In genomic region chr3:111595239-111595638, GRCh38 we compare ENCODE assay signal across 10 cellular contexts. TPM values are rescaled to one million over a fixed set of nuclear protein-coding genes. Genes with fewer than 3 reads are reported as not detected.
A peak's percentile ranks its signal among the peaks of the same experiment; 100 is the strongest.
DNase-seq lines count a peak whose midpoint lies in the region; ATAC-seq and TF ChIP-seq lines count a peak whose summit lies in the region.
"Had no signal": no experiment of that assay in that cellular context is flagged by ENCODE, and none has a peak within 500 bp of the region (broad histone marks: within the 10 kb centered on the region; RNA-seq: fewer than 3 reads in every experiment).

A gene with protein sequence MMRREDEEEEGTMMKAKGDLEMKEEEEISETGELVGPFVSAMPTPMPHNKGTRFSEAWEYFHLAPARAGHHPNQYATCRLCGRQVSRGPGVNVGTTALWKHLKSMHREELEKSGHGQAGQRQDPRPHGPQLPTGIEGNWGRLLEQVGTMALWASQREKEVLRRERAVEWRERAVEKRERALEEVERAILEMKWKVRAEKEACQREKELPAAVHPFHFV (minus strand): TSS chr3:111595346. CDS start chr3:111594201, 1,145 bp downstream.

- peaks cover 26% of the 10 kb centered on the region for H3K79me2 ChIP-seq in HCT116 (ENCODE audit: insufficient read depth, low read length)

- peaks cover 24 to 58% of the 10 kb centered on the region in 2 experiments for H3K4me1 ChIP-seq in HCT116 (ENCODE audit: control insufficient read depth in 1 of 2, insufficient read depth in 2 of 2, low read length in 2 of 2)
- H3K4me1 ChIP-seq: vagina had no signal

- no peak for TF ChIP-seq RAD21 in HCT116 (IDR thresholded peaks at IDR 0.05; ENCODE audit: low read depth)

- no peaks in the 10 kb centered on the region for H3K9me3 ChIP-seq in HCT116 (ENCODE audit: control insufficient read depth in 1 of 2, insufficient read depth in 1 of 2, low read depth in 1 of 2, low read length in 2 of 2)
- H3K9me3 ChIP-seq: vagina had no signal

- DNase-seq in HCT116 (ENCODE audit: low read depth, low spot score) (no peak), SW480 (ENCODE audit: low spot score) (no peak), glomerular visceral epithelial cell (ENCODE audit: extremely low spot score) (no peak), NCI-H226 (no peak), left colon (no peak)
- no peak for DNase-seq in natural killer cell treated with Interleukin-12 subunit alpha and Interleukin-12 subunit beta and Interleukin-15 and Interleukin-18, amount 100 ng/mL, for 72 hours (ENCODE audit: low spot score)
- DNase-seq: NCI-H1092 had no signal

- no TSS peak for BruUV-seq in HCT116 (replicated peaks; lab: Mats Ljungman, UMichigan)

- H3K27ac ChIP-seq in HCT116 (ENCODE audit: low read depth, low read length): peak within 1 kb of the TSS; percentile 60
- H3K27ac ChIP-seq: vagina had no signal

- no peaks in the 10 kb centered on the region for H3K27me3 ChIP-seq in HCT116 (ENCODE audit: insufficient read depth, low read length)
- H3K27me3 ChIP-seq: vagina had no signal

- no peaks in the 10 kb centered on the region for H3K36me3 ChIP-seq in HCT116 (ENCODE audit: control insufficient read depth in 1 of 2, insufficient read depth in 2 of 2, low read length in 2 of 2)
- H3K36me3 ChIP-seq: vagina had no signal

- intact Hi-C loops in HCT116 (cut with micrococcal nuclease) (loop anchor here (10.0 kb wide), 1 partner anchor 280 kb away; no protein-coding TSS in a partner anchor), left colon (cut with DNase I, micrococcal nuclease) (no loop called here)
- intact Hi-C loops in T-helper 2 cell treated with Interferon-gamma antibody and Interleukin-4, amounts not matched to agents 100 ng/mL and 5 ng/mL, for 36 hours (cut with micrococcal nuclease): no loop called here

- peaks cover 29 to 61% of the 10 kb centered on the region in 2 donors for H3K4me1 Mint-ChIP-seq in natural killer cell treated with Interleukin-12 subunit alpha and Interleukin-12 subunit beta and Interleukin-15 and Interleukin-18, amount 100 ng/mL, for 72 hours (ENCODE audit: low read depth in 2 of 2)

- TF ChIP-seq CTCF in HCT116 (IDR thresholded peaks at IDR 0.05 in 2 of 3, conservative IDR thresholded peaks at IDR 0.05 in 1 of 3; ENCODE audit: borderline replicate concordance in 1 of 3, insufficient read depth in 1 of 3, low read depth in 2 of 3, low read length in 2 of 3): no peak

- peak within 1 kb of the TSS; percentile 2 to 44 for H3K4me3 ChIP-seq in HCT116 (replicated peaks in 1 of 2; ENCODE audit: low read depth in 1 of 2, low read length in 2 of 2)

- H3K9me3 Mint-ChIP-seq in natural killer cell treated with Interleukin-12 subunit alpha and Interleukin-12 subunit beta and Interleukin-15 and Interleukin-18, amount 100 ng/mL, for 72 hours: no peaks in the 10 kb centered on the region

- H4K20me1 ChIP-seq in HCT116 (ENCODE audit: insufficient read depth): no peaks in the 10 kb centered on the region

- CTCF ChIA-PET in HCT116 (lab: Charles Lee): no interaction called here

- H3K4me2 ChIP-seq in HCT116 (ENCODE audit: low read length): peak within 1 kb of the TSS; percentile 67

- TF ChIP-seq POLR2A in HCT116 (IDR thresholded peaks at IDR 0.05; ENCODE audit: borderline replicate concordance, extremely low read depth, insufficient read depth, insufficient read length): no peak

- H3K4me3 Mint-ChIP-seq in natural killer cell treated with Interleukin-12 subunit alpha and Interleukin-12 subunit beta and Interleukin-15 and Interleukin-18, amount 100 ng/mL, for 72 hours: peak within 1 kb of the TSS; percentile 82

- RAD21 ChIA-PET in HCT116 (lab: Charles Lee; ENCODE audit: low non-redundant PET in 1 of 2, low total read pairs in 2 of 2, uncharacterized antibody in 2 of 2, unreplicated experiment in 2 of 2): no interaction called here

- peak within 1 kb of the TSS; percentile 25 for H2AFZ ChIP-seq in HCT116 (ENCODE audit: low read depth, low read length, poor library complexity, severe bottlenecking)

- H3K36me3 Mint-ChIP-seq in natural killer cell treated with Interleukin-12 subunit alpha and Interleukin-12 subunit beta and Interleukin-15 and Interleukin-18, amount 100 ng/mL, for 72 hours: peaks cover 47% of the 10 kb centered on the region

- POLR2A ChIA-PET in HCT116 (lab: Charles Lee): no interaction called here

- ATAC-seq in GM18867 (IDR thresholded peaks at IDR 0.05; ENCODE audit: unreplicated experiment): peak; percentile 62
- ATAC-seq in HCT116: peak; percentile 70
- peak in 1 of 2 donors; percentile 54 for ATAC-seq in natural killer cell treated with Interleukin-12 subunit alpha and Interleukin-12 subunit beta and Interleukin-15 and Interleukin-18, amount 100 ng/mL, for 72 hours
- no peak for ATAC-seq in left colon

- no peaks in the 10 kb centered on the region for H3K27me3 Mint-ChIP-seq in natural killer cell treated with Interleukin-12 subunit alpha and Interleukin-12 subunit beta and Interleukin-15 and Interleukin-18, amount 100 ng/mL, for 72 hours

- H3K9ac ChIP-seq in HCT116 (ENCODE audit: low read length): peak within 1 kb of the TSS; percentile 52

- H3K27ac Mint-ChIP-seq in natural killer cell treated with Interleukin-12 subunit alpha and Interleukin-12 subunit beta and Interleukin-15 and Interleukin-18, amount 100 ng/mL, for 72 hours: peak within 1 kb of the TSS; percentile 82 to 88

- no peaks in the 10 kb centered on the region for H3K9me2 ChIP-seq in HCT116 (ENCODE audit: insufficient read depth)

TF ChIP-seq in HCT116, 20 proteins besides CTCF, POLR2A, EP300 and RAD21:
- peak; percentile 11 for TF ChIP-seq TCF7L2 (IDR thresholded peaks at IDR 0.05; ENCODE audit: borderline replicate concordance, extremely low read depth, insufficient read depth, insufficient read length)
- TF ChIP-seq SP1 (IDR thresholded peaks at IDR 0.05; ENCODE audit: low read depth): no peak
- TF ChIP-seq, protein P1, sequence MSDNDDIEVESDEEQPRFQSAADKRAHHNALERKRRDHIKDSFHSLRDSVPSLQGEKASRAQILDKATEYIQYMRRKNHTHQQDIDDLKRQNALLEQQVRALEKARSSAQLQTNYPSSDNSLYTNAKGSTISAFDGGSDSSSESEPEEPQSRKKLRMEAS (IDR thresholded peaks at IDR 0.05): no peak

RNA-seq across cellular contexts. Expression of the gene that starts here (rescaled TPM):
- total RNA-seq in HCT116 (2021; ENCODE audit: unreplicated experiment) (16.1 TPM), left colon (not detected)
- polyA plus RNA-seq in HCT116 (2012): 3.9 and 5.6 TPM in 2 replicates
- total RNA-seq in T-helper 2 cell treated with Interferon-gamma antibody and Interleukin-4, amounts not matched to agents 100 ng/mL and 5 ng/mL, for 36 hours: 13.1 and 14.2 TPM in 2 replicates
- total RNA-seq in natural killer cell treated with Interleukin-12 subunit alpha and Interleukin-12 subunit beta and Interleukin-15 and Interleukin-18, amount 100 ng/mL, for 72 hours: 10 to 100 TPM in 1 of 2 donors, 1 to 10 TPM in 1; 5.7 to 70.2 TPM

Comparison
In these comparisons a context has a peak if more than half of its experiments do, and no peak if none do; other contexts are left out.
1. RNA of the gene that starts here (total RNA-seq): 5.7 to 70.2 TPM in natural killer cell treated with Interleukin-12 subunit alpha and Interleukin-12 subunit beta and Interleukin-15 and Interleukin-18, amount 100 ng/mL, for 72 hours, 16.1 TPM in HCT116 (single experiment) and 13.1 to 14.2 TPM in T-helper 2 cell treated with Interferon-gamma antibody and Interleukin-4, amounts not matched to agents 100 ng/mL and 5 ng/mL, for 36 hours; not detected in left colon; every median in the first group is over 4 times any median in the second.